ENCODE assay signal across 1 cellular context in the genomic region with DNA sequence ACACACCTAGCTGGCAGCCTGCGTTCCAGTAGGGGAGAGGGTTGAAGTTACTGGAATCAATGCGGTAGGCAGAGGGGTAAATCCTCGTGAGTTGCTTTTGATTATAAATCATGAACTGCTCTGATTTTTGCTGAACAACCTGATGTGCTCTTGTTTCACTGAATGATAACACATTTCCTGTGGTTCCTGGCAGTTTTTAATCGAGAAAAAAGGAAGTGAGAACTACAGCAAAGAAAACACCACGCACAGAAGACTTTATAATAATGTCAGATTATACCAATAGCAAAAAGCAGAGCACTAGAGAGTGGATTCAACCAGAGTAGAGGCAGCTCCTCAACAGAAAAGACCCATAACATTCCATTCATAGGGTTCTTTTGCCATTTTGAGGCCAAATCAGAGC.
TF ChIP-seq lines count a peak whose summit lies in the region.

No MANE protein-coding gene starts in this region.

TF ChIP-seq in HepG2, 621 proteins besides CTCF, POLR2A, EP300 and RAD21 (continued from another document):
- TF ChIP-seq, protein P1, sequence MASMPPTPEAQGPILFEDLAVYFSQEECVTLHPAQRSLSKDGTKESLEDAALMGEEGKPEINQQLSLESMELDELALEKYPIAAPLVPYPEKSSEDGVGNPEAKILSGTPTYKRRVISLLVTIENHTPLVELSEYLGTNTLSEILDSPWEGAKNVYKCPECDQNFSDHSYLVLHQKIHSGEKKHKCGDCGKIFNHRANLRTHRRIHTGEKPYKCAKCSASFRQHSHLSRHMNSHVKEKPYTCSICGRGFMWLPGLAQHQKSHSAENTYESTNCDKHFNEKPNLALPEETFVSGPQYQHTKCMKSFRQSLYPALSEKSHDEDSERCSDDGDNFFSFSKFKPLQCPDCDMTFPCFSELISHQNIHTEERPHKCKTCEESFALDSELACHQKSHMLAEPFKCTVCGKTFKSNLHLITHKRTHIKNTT (CRISPR knock-in tag; IDR thresholded peaks at IDR 0.05) = no peak
- no peak for TF ChIP-seq ZBTB21 (CRISPR knock-in tag; IDR thresholded peaks at IDR 0.05)
- TF ChIP-seq, protein P2, sequence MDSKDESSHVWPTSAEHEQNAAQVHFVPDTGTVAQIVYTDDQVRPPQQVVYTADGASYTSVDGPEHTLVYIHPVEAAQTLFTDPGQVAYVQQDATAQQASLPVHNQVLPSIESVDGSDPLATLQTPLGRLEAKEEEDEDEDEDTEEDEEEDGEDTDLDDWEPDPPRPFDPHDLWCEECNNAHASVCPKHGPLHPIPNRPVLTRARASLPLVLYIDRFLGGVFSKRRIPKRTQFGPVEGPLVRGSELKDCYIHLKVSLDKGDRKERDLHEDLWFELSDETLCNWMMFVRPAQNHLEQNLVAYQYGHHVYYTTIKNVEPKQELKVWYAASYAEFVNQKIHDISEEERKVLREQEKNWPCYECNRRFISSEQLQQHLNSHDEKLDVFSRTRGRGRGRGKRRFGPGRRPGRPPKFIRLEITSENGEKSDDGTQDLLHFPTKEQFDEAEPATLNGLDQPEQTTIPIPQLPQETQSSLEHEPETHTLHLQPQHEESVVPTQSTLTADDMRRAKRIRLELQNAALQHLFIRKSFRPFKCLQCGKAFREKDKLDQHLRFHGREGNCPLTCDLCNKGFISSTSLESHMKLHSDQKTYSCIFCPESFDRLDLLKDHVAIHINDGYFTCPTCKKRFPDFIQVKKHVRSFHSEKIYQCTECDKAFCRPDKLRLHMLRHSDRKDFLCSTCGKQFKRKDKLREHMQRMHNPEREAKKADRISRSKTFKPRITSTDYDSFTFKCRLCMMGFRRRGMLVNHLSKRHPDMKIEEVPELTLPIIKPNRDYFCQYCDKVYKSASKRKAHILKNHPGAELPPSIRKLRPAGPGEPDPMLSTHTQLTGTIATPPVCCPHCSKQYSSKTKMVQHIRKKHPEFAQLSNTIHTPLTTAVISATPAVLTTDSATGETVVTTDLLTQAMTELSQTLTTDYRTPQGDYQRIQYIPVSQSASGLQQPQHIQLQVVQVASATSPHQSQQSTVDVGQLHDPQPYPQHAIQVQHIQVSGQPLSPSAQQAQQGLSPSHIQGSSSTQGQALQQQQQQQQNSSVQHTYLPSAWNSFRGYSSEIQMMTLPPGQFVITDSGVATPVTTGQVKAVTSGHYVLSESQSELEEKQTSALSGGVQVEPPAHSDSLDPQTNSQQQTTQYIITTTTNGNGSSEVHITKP (CRISPR knock-in tag; IDR thresholded peaks at IDR 0.05; ENCODE audit: low read depth) = no peak
TF ChIP-seq in HepG2: peak in this region for 0.
